8 cellular contexts compared by ENCODE assay signal in the genomic region with DNA sequence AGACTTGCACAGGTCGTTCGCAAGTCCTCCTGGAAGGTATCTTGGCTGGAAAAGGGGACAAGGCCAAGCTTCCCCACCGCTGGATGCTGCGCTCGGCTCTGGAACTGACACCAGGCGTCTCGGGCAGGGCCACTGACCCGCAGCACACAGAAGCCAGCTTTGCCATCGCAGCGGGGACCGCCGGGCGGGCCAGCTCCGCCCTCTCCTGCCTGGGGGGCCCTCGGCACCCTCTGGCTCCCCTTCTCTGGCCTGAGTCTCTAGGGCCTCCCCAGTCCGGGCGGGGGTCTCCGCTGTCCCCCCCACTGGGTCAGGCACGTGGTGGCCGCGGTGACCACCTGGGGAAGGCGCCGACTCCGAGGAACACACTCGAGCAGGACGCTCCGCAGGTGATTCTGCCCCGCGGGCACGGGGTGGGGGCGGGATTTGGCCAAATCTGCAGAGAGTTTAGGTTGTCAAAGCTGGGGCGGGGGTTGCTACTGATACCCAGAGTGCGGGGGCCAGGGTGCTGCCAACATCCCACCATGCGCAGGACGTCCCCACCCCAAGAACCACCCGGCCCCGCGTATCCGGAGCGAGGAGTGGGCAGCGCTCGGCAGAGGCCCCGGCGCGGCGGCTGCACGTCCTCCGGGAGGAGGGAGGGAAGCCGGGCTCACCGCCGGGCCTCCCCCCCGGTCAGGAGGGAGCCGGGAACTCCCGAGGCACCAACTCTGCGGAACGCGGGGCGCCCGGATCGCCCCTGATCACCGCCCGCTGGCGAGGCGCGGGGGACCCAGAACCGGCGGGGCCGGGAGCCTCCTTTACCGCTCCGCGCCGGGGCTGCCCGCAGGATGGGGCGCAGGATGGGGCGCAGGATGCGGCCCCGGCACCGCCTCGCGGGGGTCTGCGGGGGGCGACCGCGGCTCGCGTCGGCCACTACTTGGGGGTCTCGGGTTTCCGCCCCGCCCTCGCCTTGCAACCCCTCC. TPM values are rescaled to one million over a fixed set of nuclear protein-coding genes. Genes with fewer than 3 reads are reported as not detected.
A peak's percentile ranks its signal among the peaks of the same experiment; 100 is the strongest.
DNase-seq lines count a peak whose midpoint lies in the region; ATAC-seq and TF ChIP-seq lines count a peak whose summit lies in the region.

No MANE protein-coding gene starts in this region.

- H3K4me3 Mint-ChIP-seq in naive B cell: peak overlapping the region; percentile 56 to 85 (median 72)

- peak in 1 of 2 donors; percentile 7 for ATAC-seq in naive B cell (ENCODE audit: low read depth in 2 of 2)
- no peak for ATAC-seq in GM18867 (IDR thresholded peaks at IDR 0.05; ENCODE audit: unreplicated experiment)
- ATAC-seq in GM19452 (IDR thresholded peaks at IDR 0.05; ENCODE audit: unreplicated experiment): no peak
- no peak for ATAC-seq in GM18861 (IDR thresholded peaks at IDR 0.05; ENCODE audit: unreplicated experiment)

- H3K36me3 Mint-ChIP-seq in naive B cell: no peaks in the 10 kb centered on the region

- peak overlapping the region in 1 of 6 donors; percentile 87 for H3K27ac Mint-ChIP-seq in naive B cell

- H3K9ac ChIP-seq in NT2/D1 (ENCODE audit: insufficient read length, low read depth): peak overlapping the region; percentile 79

- peaks cover 8 to 22% (median 9%) of the 10 kb centered on the region in 3 donors for H3K27me3 Mint-ChIP-seq in naive B cell

- H3K4me3 ChIP-seq in GM06990 (replicated peaks; ENCODE audit: low read depth, low read length): peak overlapping the region; percentile 41
- peak overlapping the region; percentile 51 for H3K4me3 ChIP-seq in NT2/D1 (ENCODE audit: insufficient read length, low read depth)

- TF ChIP-seq CTCF in GM06990 (IDR thresholded peaks at IDR 0.05; ENCODE audit: insufficient read depth, low read length, poor library complexity, severe bottlenecking): no peak

- H3K9me3 ChIP-seq in NT2/D1 (ENCODE audit: insufficient read depth, low read length): no peaks in the 10 kb centered on the region; the same call in 1 of the 2 replicates

- H3K36me3 ChIP-seq in GM06990 (ENCODE audit: control insufficient read depth, insufficient read depth, low read length) (no peaks in the 10 kb centered on the region), NT2/D1 (ENCODE audit: insufficient read depth, insufficient read length, low read length) (peaks cover 11% of the 10 kb centered on the region)

- H3K4me1 ChIP-seq in NT2/D1 (ENCODE audit: insufficient read depth, insufficient read length): peaks cover 19% of the 10 kb centered on the region

- no peak for DNase-seq in GM06990 (ENCODE audit: extremely low read depth, insufficient read length)
- no peak for DNase-seq in NT2/D1 (ENCODE audit: low read depth, low spot score)
- DNase-seq in ecto neural progenitor cell (ENCODE audit: low spot score): peak; percentile 76
- no peak for DNase-seq in naive B cell
- no peak for DNase-seq in NCI-H187 (lab: John Stamatoyannopoulos, UW)

- peaks cover 10 to 31% (median 14%) of the 10 kb centered on the region in 3 donors for H3K4me1 Mint-ChIP-seq in naive B cell

- H3K9me3 Mint-ChIP-seq in naive B cell: no peaks in the 10 kb centered on the region

- H3K27me3 ChIP-seq in GM06990 (replicated peaks; ENCODE audit: control insufficient read depth, insufficient read depth, low read length): peaks cover 5% of the 10 kb centered on the region
- peaks cover 53% of the 10 kb centered on the region for H3K27me3 ChIP-seq in NT2/D1 (ENCODE audit: insufficient read depth, insufficient read length)

RNA-seq across cellular contexts. Expression of gene METRNL, which starts 0.8 kb away (rescaled TPM):
- 1 to 10 TPM in 4 of 6 donors, under 1 TPM in 2; 0.69 to 4.5 (median 1.4) TPM for polyA plus RNA-seq in naive B cell (ENCODE audit: low read depth in 6 of 6)
